27 cellular contexts compared by ENCODE assay signal in genomic region chr18:79847606-79848293, GRCh38. TPM values are rescaled to one million over a fixed set of nuclear protein-coding genes. Genes with fewer than 3 reads are reported as not detected.
"Had no signal": no experiment of that assay in that cellular context is flagged by ENCODE, and none has a peak within 500 bp of the region (broad histone marks: within the 10 kb centered on the region; RNA-seq: fewer than 3 reads in every experiment).

No MANE protein-coding gene starts in this region.

- H3K9me3 ChIP-seq: body of pancreas, mucosa of descending colon, sigmoid colon, testis had no signal

- ATAC-seq: activated CD4-positive, alpha-beta T cell treated with anti-CD3 and anti-CD28 coated beads for 36 hours; activated T-cell treated with anti-CD3 and anti-CD28 coated beads, Interleukin-2, amount 50 U/mL, for 72 hours; body of pancreas; heart left ventricle; mucosa of descending colon had no signal

- H3K4me1 ChIP-seq: body of pancreas, heart left ventricle, sigmoid colon, testis had no signal

- H3K36me3 ChIP-seq: cardiac muscle cell, heart left ventricle, sigmoid colon had no signal

- H3K4me1 Mint-ChIP-seq: activated naive CD8-positive, alpha-beta T cell treated with anti-CD3 and anti-CD28 coated beads, Interleukin-2, amount 10 ng/mL, durations not matched to agents 7 days and 5 days; endodermal cell had no signal

- H3K27ac ChIP-seq: body of pancreas, cardiac muscle cell, epithelial cell of prostate, heart left ventricle, sigmoid colon, testis had no signal

- H3K27me3 Mint-ChIP-seq: activated B cell treated with CpG ODN at 0.5 μM for 24 hours; activated CD4-positive, alpha-beta T cell treated with anti-CD3 and anti-CD28 coated beads for 36 hours; naive B cell had no signal

- FAIRE-seq: islet of Langerhans had no signal

- H3K36me3 Mint-ChIP-seq: activated naive CD8-positive, alpha-beta T cell treated with anti-CD3 and anti-CD28 coated beads, Interleukin-2, amount 10 ng/mL, durations not matched to agents 7 days and 5 days; type B pancreatic cell had no signal

- H3K9me3 Mint-ChIP-seq: activated T-cell treated with anti-CD3 and anti-CD28 coated beads, Interleukin-2, amount 50 U/mL, for 72 hours; endodermal cell; T-helper 1 cell treated with Interleukin-12 subunit alpha and Interleukin-12 subunit beta and Interleukin-4 antibody, amounts not matched to agents 30 μg/mL and 1 μg/mL, for 36 hours had no signal

- H3K27ac Mint-ChIP-seq: activated B cell treated with CpG ODN at 0.5 μM for 24 hours; activated CD4-positive, alpha-beta T cell treated with anti-CD3 and anti-CD28 coated beads for 36 hours; activated naive CD4-positive, alpha-beta T cell treated with anti-CD3 and anti-CD28 coated beads for 36 hours; activated naive CD8-positive, alpha-beta T cell treated with anti-CD3 and anti-CD28 coated beads, Interleukin-2, amount 10 ng/mL, durations not matched to agents 7 days and 5 days; activated T-cell treated with anti-CD3 and anti-CD28 coated beads, Interleukin-2, amount 50 U/mL, for 72 hours; endodermal cell; naive B cell; progenitor cell of endocrine pancreas; T-helper 1 cell treated with Interleukin-12 subunit alpha and Interleukin-12 subunit beta and Interleukin-4 antibody, amounts not matched to agents 30 μg/mL and 1 μg/mL, for 36 hours; type B pancreatic cell had no signal

- DNase-seq: activated B cell treated with CpG ODN at 0.5 μM for 24 hours; activated CD4-positive, alpha-beta T cell treated with anti-CD3 and anti-CD28 coated beads for 36 hours; activated CD4-positive, alpha-beta T cell treated with anti-CD3 and anti-CD28 coated beads, Interleukin-2, amount 50 U/mL, for 48 hours; activated effector memory CD4-positive, alpha-beta T cell treated with Interleukin-2 at 50 U/mL for 16 hours; activated naive CD4-positive, alpha-beta T cell treated with anti-CD3 and anti-CD28 coated beads for 36 hours; activated naive CD8-positive, alpha-beta T cell treated with anti-CD3 and anti-CD28 coated beads, Interleukin-2, amount 10 ng/mL, durations not matched to agents 7 days and 5 days; activated T-cell treated with anti-CD3 and anti-CD28 coated beads, Interleukin-2, amount 50 U/mL, for 72 hours; body of pancreas; cortex of kidney; endodermal cell; mesenchymal stem cell; mucosa of descending colon; naive B cell; sigmoid colon; stimulated activated CD4-positive, alpha-beta T cell treated with anti-CD3 and anti-CD28 coated beads, Interleukin-4, amount 100 ng/mL, for 1 hour; stimulated activated naive CD4-positive, alpha-beta T cell; T1000 had no signal

- H3K27me3 ChIP-seq: body of pancreas, cardiac muscle cell, sigmoid colon, testis had no signal

- H3K4me3 Mint-ChIP-seq: activated B cell treated with CpG ODN at 0.5 μM for 24 hours; activated CD4-positive, alpha-beta T cell treated with anti-CD3 and anti-CD28 coated beads for 36 hours; activated naive CD4-positive, alpha-beta T cell treated with anti-CD3 and anti-CD28 coated beads for 36 hours; activated naive CD8-positive, alpha-beta T cell treated with anti-CD3 and anti-CD28 coated beads, Interleukin-2, amount 10 ng/mL, durations not matched to agents 7 days and 5 days; activated T-cell treated with anti-CD3 and anti-CD28 coated beads, Interleukin-2, amount 50 U/mL, for 72 hours; endodermal cell; naive B cell; T-helper 1 cell treated with Interleukin-12 subunit alpha and Interleukin-12 subunit beta and Interleukin-4 antibody, amounts not matched to agents 30 μg/mL and 1 μg/mL, for 36 hours; type B pancreatic cell had no signal

- H3K4me3 ChIP-seq: body of pancreas, cardiac muscle cell, heart left ventricle, mucosa of descending colon, sigmoid colon had no signal

RNA-seq across cellular contexts. Expression of gene KCNG2, which starts 50.0 kb away (rescaled TPM):
- total RNA-seq: activated B cell treated with CpG ODN at 0.5 μM for 24 hours; activated CD4-positive, alpha-beta T cell treated with anti-CD3 and anti-CD28 coated beads for 36 hours; activated CD8-positive, alpha-beta memory T cell treated with anti-CD3 and anti-CD28 coated beads for 36 hours; activated naive CD4-positive, alpha-beta T cell treated with anti-CD3 and anti-CD28 coated beads for 36 hours; activated naive CD8-positive, alpha-beta T cell treated with anti-CD3 and anti-CD28 coated beads, Interleukin-2, amount 10 ng/mL, durations not matched to agents 7 days and 5 days; activated T-cell treated with anti-CD3 and anti-CD28 coated beads, Interleukin-2, amount 50 U/mL, for 72 hours; body of pancreas; cardiac muscle cell; endodermal cell; progenitor cell of endocrine pancreas had no signal
- polyA plus RNA-seq: neural cell had no signal
